ENCODE assay signal across 8 cellular contexts in the genomic region with DNA sequence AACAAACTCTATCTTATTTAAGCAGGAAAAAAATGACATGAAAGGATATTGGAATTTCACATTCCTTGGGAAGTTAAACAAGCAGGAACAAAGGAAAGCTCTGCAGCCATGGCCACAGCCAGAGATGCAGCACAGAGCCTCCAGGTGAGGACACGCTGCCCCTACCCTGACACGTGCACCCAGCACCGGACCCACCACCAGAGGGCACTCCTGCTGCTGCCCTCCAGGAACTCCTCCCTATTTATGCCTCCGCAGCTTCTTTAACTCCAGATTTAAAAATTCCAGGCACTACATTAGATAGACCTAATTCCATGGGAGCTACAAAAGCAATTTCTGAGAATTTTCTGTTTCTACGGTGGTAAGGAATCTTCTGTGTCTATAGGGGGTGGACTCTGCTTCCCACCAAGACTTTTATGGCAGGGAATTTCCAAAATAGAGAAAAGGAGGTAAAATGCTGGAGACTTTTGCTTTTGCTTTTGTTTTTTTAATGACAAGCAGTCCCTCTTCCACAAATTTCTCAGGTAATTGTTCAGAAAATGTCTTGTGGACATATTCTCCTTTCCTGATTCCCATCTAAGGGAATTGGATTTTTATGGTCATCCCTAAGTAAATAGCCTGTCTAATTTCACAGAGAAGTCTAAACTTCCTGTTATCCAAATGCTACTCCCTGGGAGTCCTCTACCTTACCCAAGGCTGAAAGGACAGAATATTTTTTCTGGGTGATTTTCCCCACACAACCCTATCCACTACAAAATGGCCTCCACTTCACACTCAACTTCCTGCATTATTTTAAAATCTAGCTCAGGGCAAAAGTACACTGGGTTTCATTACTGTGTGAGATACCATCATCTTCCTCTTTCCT.
DNase-seq lines count a peak whose midpoint lies in the region; ATAC-seq and TF ChIP-seq lines count a peak whose summit lies in the region.

No MANE protein-coding gene starts in this region.

- POLR2A ChIA-PET in activated CD4-positive, alpha-beta T cell treated with anti-CD3 and anti-CD28 coated beads for 36 hours (lab: Charles Lee): no interaction called here

- DNase-seq in DMS53 treated with DMSO at 0.1 percent for 48 hours (lab: John Stamatoyannopoulos, UW; ENCODE audit: unreplicated experiment): peak; percentile 48
- DNase-seq in NCI-H1105 (lab: John Stamatoyannopoulos, UW): peak; percentile 0
- DNase-seq in activated CD4-positive, alpha-beta T cell treated with anti-CD3 and anti-CD28 coated beads for 36 hours: peak; percentile 88
- peak; percentile 69 for DNase-seq in dermis blood vessel endothelial cell
- DNase-seq in mucosa of gallbladder (ENCODE audit: low spot score): peak; percentile 65
- DNase-seq in thyroid gland: peak; percentile 33 to 39
- DNase-seq in cortex of kidney (lab: John Stamatoyannopoulos, UW): no peak

- no peaks in the 10 kb centered on the region for H3K27me3 ChIP-seq in thyroid gland

- no peaks in the 10 kb centered on the region for H3K9me3 Mint-ChIP-seq in activated CD4-positive, alpha-beta T cell treated with anti-CD3 and anti-CD28 coated beads for 36 hours (ENCODE audit: low read depth)

- H3K4me3 ChIP-seq in thyroid gland (replicated peaks in 1 of 3): no peak overlapping the region

- peaks cover 0 to 14% of the 10 kb centered on the region in 2 donors for H3K4me1 ChIP-seq in thyroid gland

- no peaks in the 10 kb centered on the region for H3K36me3 Mint-ChIP-seq in activated CD4-positive, alpha-beta T cell treated with anti-CD3 and anti-CD28 coated beads for 36 hours (ENCODE audit: low read depth)

- H3K4me1 Mint-ChIP-seq in activated CD4-positive, alpha-beta T cell treated with anti-CD3 and anti-CD28 coated beads for 36 hours: peaks cover 4% of the 10 kb centered on the region

- no peak overlapping the region for H3K27ac ChIP-seq in thyroid gland

- WGBS in thyroid gland, 2 donors: 48 to 58% methylated on average over 5 of the region's 5 CpGs

- no peak overlapping the region for H3K4me3 Mint-ChIP-seq in activated CD4-positive, alpha-beta T cell treated with anti-CD3 and anti-CD28 coated beads for 36 hours

- CTCF ChIA-PET in activated CD4-positive, alpha-beta T cell treated with anti-CD3 and anti-CD28 coated beads for 36 hours (lab: Charles Lee): interaction anchor here (0.6 to 2.2 kb wide), 12 partner anchors 10 to 645 kb away, joined by 3 to 8 read pairs (median 3); no protein-coding TSS in a partner anchor

- intact Hi-C loops in activated CD4-positive, alpha-beta T cell treated with anti-CD3 and anti-CD28 coated beads for 36 hours (cut with DNase I, micrococcal nuclease): loop anchor here (1.0 to 2.0 kb wide), 4 partner anchors 126 to 566 kb away; no protein-coding TSS in a partner anchor
- intact Hi-C loops in thyroid gland (cut with DNase I): no loop called here

- peak; percentile 58 for ATAC-seq in GM21619 (IDR thresholded peaks at IDR 0.05; ENCODE audit: unreplicated experiment)
- ATAC-seq in activated CD4-positive, alpha-beta T cell treated with anti-CD3 and anti-CD28 coated beads for 36 hours: peak; percentile 85

- H3K27me3 Mint-ChIP-seq in activated CD4-positive, alpha-beta T cell treated with anti-CD3 and anti-CD28 coated beads for 36 hours: peaks cover 19% of the 10 kb centered on the region

- H3K9me3 ChIP-seq in thyroid gland: no peaks in the 10 kb centered on the region

- no peak overlapping the region for H3K27ac Mint-ChIP-seq in activated CD4-positive, alpha-beta T cell treated with anti-CD3 and anti-CD28 coated beads for 36 hours

- peak in 5 of 6 experiments; percentile 15 to 43 (median 27) for TF ChIP-seq CTCF in thyroid gland (IDR thresholded peaks at IDR 0.05)

- no peaks in the 10 kb centered on the region for H3K36me3 ChIP-seq in thyroid gland

- TF ChIP-seq POLR2A in thyroid gland (IDR thresholded peaks at IDR 0.05): no peak
